ENCODE assay signal across 24 cellular contexts in genomic region chr5:93331864-93332263, GRCh38.
"Had no signal": no experiment of that assay in that cellular context is flagged by ENCODE, and none has a peak within 500 bp of the region (broad histone marks: within the 10 kb centered on the region; RNA-seq: fewer than 3 reads in every experiment).

No MANE protein-coding gene starts in this region.

- H3K36me3 ChIP-seq: esophagus muscularis mucosa, spleen, tibial artery had no signal

- H3K27me3 ChIP-seq: body of pancreas, dorsolateral prefrontal cortex, esophagus muscularis mucosa, spleen, tibial artery had no signal

- DNase-seq: activated CD4-positive, alpha-beta T cell treated with anti-CD3 and anti-CD28 coated beads, Interleukin-2, amount 10 ng/mL, durations not matched to agents 7 days and 5 days; activated CD4-positive, CD25-positive, alpha-beta regulatory T cell treated with anti-CD3 and anti-CD28 coated beads, Interleukin-2, amount 50 U/mL, for 72 hours; activated CD8-positive, alpha-beta memory T cell treated with anti-CD3 and anti-CD28 coated beads, Interleukin-2, amount 10 ng/mL, durations not matched to agents 7 days and 5 days; activated CD8-positive, alpha-beta T cell treated with anti-CD3 and anti-CD28 coated beads for 36 hours; activated effector memory CD4-positive, alpha-beta T cell treated with anti-CD3 and anti-CD28 coated beads, Interleukin-2, amount 50 U/mL, for 16 hours; activated naive CD4-positive, alpha-beta T cell treated with anti-CD3 and anti-CD28 coated beads, Interleukin-2, amount 10 ng/mL, durations not matched to agents 7 days and 5 days; activated T-cell treated with anti-CD3 and anti-CD28 coated beads for 4 hours; body of pancreas; central memory CD4-positive, alpha-beta T cell; effector memory CD8-positive, alpha-beta T cell; hippocampal formation; naive B cell; spleen; stimulated activated CD4-positive, alpha-beta T cell treated with anti-CD3 and anti-CD28 coated beads, Interleukin-4, amount 100 ng/mL, for 1 hour; stimulated activated naive CD4-positive, alpha-beta T cell; T-cell; tibial artery had no signal

- H3K4me3 ChIP-seq: body of pancreas, dorsolateral prefrontal cortex, esophagus muscularis mucosa, lung, spleen, tibial artery had no signal

- H3K9me3 ChIP-seq: body of pancreas, esophagus muscularis mucosa, spleen, tibial artery had no signal

- H3K27ac ChIP-seq: body of pancreas, esophagus muscularis mucosa, spleen, tibial artery, VCaP had no signal

- FAIRE-seq: colon, endothelial cell of umbilical vein, islet of Langerhans had no signal

- ATAC-seq: activated CD8-positive, alpha-beta memory T cell treated with anti-CD3 and anti-CD28 coated beads, Interleukin-2, amount 10 ng/mL, durations not matched to agents 7 days and 5 days; activated CD8-positive, alpha-beta T cell treated with anti-CD3 and anti-CD28 coated beads for 36 hours; body of pancreas; effector memory CD8-positive, alpha-beta T cell; T-cell had no signal
